ENCODE assay signal across 13 cellular contexts in the genomic region with DNA sequence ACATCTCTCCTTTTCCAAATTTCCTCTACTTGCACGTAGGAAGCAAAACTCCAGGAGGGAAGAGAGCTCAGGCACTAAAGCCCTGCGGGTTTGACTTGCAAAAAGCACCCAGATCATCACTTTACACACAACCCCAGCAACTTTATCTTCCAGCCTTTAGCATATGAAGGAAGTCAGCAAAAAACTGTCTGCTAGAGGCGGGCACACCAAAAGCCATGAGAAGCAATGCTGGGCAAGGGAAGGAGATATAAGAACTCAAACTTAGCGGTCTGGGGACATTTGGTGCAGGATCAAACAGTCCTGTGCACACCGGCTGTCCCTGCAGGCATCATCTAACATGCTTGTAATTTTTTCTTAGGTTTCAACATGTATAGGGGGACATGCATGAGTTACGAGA.
"Had no signal": no experiment of that assay in that cellular context is flagged by ENCODE, and none has a peak within 500 bp of the region (broad histone marks: within the 10 kb centered on the region; RNA-seq: fewer than 3 reads in every experiment).

No MANE protein-coding gene starts in this region.

- H3K36me3 ChIP-seq: left lung, neural progenitor cell, WERI-Rb-1 had no signal

- H3K4me3 Mint-ChIP-seq: neural progenitor cell; stimulated activated naive CD8-positive, alpha-beta T cell treated with anti-CD3 and anti-CD28 coated beads, Interleukin-15, Interleukin-2, amounts not matched to agents 100 ng/mL and 50 ng/mL, for 24 hours had no signal

- H3K9me3 ChIP-seq: gastroesophageal sphincter, left lung had no signal

- H3K36me3 Mint-ChIP-seq: neural progenitor cell had no signal

- FAIRE-seq: keratinocyte, urothelium cell line had no signal

- DNase-seq: central memory CD4-positive, alpha-beta T cell; effector CD4-positive, alpha-beta T cell; stimulated activated CD4-positive, alpha-beta T cell treated with anti-CD3 and anti-CD28 coated beads, Interleukin-4, amount 100 ng/mL, for 1 hour; WERI-Rb-1 had no signal

- H3K9me3 Mint-ChIP-seq: activated T-cell treated with anti-CD3 and anti-CD28 coated beads, Interleukin-2, amount 50 U/mL, for 72 hours; neural progenitor cell; stimulated activated naive CD8-positive, alpha-beta T cell treated with anti-CD3 and anti-CD28 coated beads, Interleukin-15, Interleukin-2, amounts not matched to agents 100 ng/mL and 50 ng/mL, for 24 hours had no signal

- ATAC-seq: activated T-cell treated with anti-CD3 and anti-CD28 coated beads, Interleukin-2, amount 50 U/mL, for 72 hours; gastroesophageal sphincter; left lung had no signal

- H3K27me3 ChIP-seq: gastroesophageal sphincter, left lung, neural progenitor cell had no signal

- H3K4me3 ChIP-seq: coronary artery, gastroesophageal sphincter, left lung, neural progenitor cell had no signal

- H3K27ac ChIP-seq: coronary artery, gastroesophageal sphincter, neural progenitor cell, parathyroid adenoma, WERI-Rb-1 had no signal

- H3K27ac Mint-ChIP-seq: activated T-cell treated with anti-CD3 and anti-CD28 coated beads, Interleukin-2, amount 50 U/mL, for 72 hours; neural progenitor cell; stimulated activated naive CD8-positive, alpha-beta T cell treated with anti-CD3 and anti-CD28 coated beads, Interleukin-15, Interleukin-2, amounts not matched to agents 100 ng/mL and 50 ng/mL, for 24 hours had no signal

- H3K27me3 Mint-ChIP-seq: stimulated activated naive CD8-positive, alpha-beta T cell treated with anti-CD3 and anti-CD28 coated beads, Interleukin-15, Interleukin-2, amounts not matched to agents 100 ng/mL and 50 ng/mL, for 24 hours had no signal

- H3K4me1 ChIP-seq: neural progenitor cell, parathyroid adenoma had no signal
